Comparison of ENCODE assay signal across 1 cellular context in the genomic region with DNA sequence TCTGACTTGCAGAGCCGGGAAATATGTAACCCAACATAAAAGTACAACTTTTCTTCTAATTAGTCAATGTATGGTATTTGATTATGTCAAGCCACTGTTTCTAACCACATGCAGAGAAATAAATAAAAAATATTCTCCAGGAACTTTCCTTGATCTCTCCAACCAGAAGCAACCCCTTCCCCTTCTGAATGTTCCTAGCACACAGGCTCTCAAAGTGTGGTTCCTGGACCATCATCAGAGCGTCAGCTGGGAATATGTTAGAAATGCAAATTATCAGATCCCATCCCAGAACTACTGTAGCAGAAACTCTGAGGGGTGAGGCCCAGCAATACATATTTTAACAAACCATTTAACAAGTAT.
TF ChIP-seq lines count a peak whose summit lies in the region.

No MANE protein-coding gene starts in this region.

TF ChIP-seq in K562, 482 proteins besides CTCF, POLR2A, EP300 and RAD21 (continued from another document):
- TF ChIP-seq, protein P1, sequence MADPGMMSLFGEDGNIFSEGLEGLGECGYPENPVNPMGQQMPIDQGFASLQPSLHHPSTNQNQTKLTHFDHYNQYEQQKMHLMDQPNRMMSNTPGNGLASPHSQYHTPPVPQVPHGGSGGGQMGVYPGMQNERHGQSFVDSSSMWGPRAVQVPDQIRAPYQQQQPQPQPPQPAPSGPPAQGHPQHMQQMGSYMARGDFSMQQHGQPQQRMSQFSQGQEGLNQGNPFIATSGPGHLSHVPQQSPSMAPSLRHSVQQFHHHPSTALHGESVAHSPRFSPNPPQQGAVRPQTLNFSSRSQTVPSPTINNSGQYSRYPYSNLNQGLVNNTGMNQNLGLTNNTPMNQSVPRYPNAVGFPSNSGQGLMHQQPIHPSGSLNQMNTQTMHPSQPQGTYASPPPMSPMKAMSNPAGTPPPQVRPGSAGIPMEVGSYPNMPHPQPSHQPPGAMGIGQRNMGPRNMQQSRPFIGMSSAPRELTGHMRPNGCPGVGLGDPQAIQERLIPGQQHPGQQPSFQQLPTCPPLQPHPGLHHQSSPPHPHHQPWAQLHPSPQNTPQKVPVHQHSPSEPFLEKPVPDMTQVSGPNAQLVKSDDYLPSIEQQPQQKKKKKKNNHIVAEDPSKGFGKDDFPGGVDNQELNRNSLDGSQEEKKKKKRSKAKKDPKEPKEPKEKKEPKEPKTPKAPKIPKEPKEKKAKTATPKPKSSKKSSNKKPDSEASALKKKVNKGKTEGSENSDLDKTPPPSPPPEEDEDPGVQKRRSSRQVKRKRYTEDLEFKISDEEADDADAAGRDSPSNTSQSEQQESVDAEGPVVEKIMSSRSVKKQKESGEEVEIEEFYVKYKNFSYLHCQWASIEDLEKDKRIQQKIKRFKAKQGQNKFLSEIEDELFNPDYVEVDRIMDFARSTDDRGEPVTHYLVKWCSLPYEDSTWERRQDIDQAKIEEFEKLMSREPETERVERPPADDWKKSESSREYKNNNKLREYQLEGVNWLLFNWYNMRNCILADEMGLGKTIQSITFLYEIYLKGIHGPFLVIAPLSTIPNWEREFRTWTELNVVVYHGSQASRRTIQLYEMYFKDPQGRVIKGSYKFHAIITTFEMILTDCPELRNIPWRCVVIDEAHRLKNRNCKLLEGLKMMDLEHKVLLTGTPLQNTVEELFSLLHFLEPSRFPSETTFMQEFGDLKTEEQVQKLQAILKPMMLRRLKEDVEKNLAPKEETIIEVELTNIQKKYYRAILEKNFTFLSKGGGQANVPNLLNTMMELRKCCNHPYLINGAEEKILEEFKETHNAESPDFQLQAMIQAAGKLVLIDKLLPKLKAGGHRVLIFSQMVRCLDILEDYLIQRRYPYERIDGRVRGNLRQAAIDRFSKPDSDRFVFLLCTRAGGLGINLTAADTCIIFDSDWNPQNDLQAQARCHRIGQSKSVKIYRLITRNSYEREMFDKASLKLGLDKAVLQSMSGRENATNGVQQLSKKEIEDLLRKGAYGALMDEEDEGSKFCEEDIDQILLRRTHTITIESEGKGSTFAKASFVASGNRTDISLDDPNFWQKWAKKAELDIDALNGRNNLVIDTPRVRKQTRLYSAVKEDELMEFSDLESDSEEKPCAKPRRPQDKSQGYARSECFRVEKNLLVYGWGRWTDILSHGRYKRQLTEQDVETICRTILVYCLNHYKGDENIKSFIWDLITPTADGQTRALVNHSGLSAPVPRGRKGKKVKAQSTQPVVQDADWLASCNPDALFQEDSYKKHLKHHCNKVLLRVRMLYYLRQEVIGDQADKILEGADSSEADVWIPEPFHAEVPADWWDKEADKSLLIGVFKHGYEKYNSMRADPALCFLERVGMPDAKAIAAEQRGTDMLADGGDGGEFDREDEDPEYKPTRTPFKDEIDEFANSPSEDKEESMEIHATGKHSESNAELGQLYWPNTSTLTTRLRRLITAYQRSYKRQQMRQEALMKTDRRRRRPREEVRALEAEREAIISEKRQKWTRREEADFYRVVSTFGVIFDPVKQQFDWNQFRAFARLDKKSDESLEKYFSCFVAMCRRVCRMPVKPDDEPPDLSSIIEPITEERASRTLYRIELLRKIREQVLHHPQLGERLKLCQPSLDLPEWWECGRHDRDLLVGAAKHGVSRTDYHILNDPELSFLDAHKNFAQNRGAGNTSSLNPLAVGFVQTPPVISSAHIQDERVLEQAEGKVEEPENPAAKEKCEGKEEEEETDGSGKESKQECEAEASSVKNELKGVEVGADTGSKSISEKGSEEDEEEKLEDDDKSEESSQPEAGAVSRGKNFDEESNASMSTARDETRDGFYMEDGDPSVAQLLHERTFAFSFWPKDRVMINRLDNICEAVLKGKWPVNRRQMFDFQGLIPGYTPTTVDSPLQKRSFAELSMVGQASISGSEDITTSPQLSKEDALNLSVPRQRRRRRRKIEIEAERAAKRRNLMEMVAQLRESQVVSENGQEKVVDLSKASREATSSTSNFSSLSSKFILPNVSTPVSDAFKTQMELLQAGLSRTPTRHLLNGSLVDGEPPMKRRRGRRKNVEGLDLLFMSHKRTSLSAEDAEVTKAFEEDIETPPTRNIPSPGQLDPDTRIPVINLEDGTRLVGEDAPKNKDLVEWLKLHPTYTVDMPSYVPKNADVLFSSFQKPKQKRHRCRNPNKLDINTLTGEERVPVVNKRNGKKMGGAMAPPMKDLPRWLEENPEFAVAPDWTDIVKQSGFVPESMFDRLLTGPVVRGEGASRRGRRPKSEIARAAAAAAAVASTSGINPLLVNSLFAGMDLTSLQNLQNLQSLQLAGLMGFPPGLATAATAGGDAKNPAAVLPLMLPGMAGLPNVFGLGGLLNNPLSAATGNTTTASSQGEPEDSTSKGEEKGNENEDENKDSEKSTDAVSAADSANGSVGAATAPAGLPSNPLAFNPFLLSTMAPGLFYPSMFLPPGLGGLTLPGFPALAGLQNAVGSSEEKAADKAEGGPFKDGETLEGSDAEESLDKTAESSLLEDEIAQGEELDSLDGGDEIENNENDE (IDR thresholded peaks at IDR 0.05; ENCODE audit: low read depth, low read length), result no peak
- TF ChIP-seq CHCHD3 (CRISPR knock-in tag; IDR thresholded peaks at IDR 0.05) (no peak), RBM34 (IDR thresholded peaks at IDR 0.05; ENCODE audit: borderline replicate concordance, insufficient read depth, low read length) (no peak), ZNF76 (CRISPR knock-in tag; IDR thresholded peaks at IDR 0.05; ENCODE audit: borderline replicate concordance) (no peak), HOXB6 (CRISPR knock-in tag; IDR thresholded peaks at IDR 0.05; ENCODE audit: borderline replicate concordance) (no peak), PTRF (tag; IDR thresholded peaks at IDR 0.05) (no peak)
- TF ChIP-seq, protein P2, sequence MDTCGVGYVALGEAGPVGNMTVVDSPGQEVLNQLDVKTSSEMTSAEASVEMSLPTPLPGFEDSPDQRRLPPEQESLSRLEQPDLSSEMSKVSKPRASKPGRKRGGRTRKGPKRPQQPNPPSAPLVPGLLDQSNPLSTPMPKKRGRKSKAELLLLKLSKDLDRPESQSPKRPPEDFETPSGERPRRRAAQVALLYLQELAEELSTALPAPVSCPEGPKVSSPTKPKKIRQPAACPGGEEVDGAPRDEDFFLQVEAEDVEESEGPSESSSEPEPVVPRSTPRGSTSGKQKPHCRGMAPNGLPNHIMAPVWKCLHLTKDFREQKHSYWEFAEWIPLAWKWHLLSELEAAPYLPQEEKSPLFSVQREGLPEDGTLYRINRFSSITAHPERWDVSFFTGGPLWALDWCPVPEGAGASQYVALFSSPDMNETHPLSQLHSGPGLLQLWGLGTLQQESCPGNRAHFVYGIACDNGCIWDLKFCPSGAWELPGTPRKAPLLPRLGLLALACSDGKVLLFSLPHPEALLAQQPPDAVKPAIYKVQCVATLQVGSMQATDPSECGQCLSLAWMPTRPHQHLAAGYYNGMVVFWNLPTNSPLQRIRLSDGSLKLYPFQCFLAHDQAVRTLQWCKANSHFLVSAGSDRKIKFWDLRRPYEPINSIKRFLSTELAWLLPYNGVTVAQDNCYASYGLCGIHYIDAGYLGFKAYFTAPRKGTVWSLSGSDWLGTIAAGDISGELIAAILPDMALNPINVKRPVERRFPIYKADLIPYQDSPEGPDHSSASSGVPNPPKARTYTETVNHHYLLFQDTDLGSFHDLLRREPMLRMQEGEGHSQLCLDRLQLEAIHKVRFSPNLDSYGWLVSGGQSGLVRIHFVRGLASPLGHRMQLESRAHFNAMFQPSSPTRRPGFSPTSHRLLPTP (IDR thresholded peaks at IDR 0.05; ENCODE audit: borderline replicate concordance, extremely low read depth, insufficient read length), result no peak
- TF ChIP-seq, protein P3, sequence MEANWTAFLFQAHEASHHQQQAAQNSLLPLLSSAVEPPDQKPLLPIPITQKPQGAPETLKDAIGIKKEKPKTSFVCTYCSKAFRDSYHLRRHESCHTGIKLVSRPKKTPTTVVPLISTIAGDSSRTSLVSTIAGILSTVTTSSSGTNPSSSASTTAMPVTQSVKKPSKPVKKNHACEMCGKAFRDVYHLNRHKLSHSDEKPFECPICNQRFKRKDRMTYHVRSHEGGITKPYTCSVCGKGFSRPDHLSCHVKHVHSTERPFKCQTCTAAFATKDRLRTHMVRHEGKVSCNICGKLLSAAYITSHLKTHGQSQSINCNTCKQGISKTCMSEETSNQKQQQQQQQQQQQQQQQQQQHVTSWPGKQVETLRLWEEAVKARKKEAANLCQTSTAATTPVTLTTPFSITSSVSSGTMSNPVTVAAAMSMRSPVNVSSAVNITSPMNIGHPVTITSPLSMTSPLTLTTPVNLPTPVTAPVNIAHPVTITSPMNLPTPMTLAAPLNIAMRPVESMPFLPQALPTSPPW (CRISPR knock-in tag; IDR thresholded peaks at IDR 0.05), result no peak
- TF ChIP-seq, protein P4, sequence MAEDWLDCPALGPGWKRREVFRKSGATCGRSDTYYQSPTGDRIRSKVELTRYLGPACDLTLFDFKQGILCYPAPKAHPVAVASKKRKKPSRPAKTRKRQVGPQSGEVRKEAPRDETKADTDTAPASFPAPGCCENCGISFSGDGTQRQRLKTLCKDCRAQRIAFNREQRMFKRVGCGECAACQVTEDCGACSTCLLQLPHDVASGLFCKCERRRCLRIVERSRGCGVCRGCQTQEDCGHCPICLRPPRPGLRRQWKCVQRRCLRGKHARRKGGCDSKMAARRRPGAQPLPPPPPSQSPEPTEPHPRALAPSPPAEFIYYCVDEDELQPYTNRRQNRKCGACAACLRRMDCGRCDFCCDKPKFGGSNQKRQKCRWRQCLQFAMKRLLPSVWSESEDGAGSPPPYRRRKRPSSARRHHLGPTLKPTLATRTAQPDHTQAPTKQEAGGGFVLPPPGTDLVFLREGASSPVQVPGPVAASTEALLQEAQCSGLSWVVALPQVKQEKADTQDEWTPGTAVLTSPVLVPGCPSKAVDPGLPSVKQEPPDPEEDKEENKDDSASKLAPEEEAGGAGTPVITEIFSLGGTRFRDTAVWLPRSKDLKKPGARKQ (CRISPR knock-in tag; IDR thresholded peaks at IDR 0.05), result no peak
